Comparison of ENCODE assay signal across 22 cellular contexts in genomic region chr6:80289727-80290126, GRCh38.
DNase-seq lines count a peak whose midpoint lies in the region; ATAC-seq, FAIRE-seq and TF ChIP-seq lines count a peak whose summit lies in the region.
"Had no signal": no experiment of that assay in that cellular context is flagged by ENCODE, and none has a peak within 500 bp of the region (broad histone marks: within the 10 kb centered on the region; RNA-seq: fewer than 3 reads in every experiment).

No MANE protein-coding gene starts in this region.

- DNase-seq in activated naive CD8-positive, alpha-beta T cell treated with anti-CD3 and anti-CD28 coated beads, Interleukin-2, amount 50 U/mL, for 24 hours, result no peak
- no peak for DNase-seq in activated naive CD8-positive, alpha-beta T cell treated with anti-CD3 and anti-CD28 coated beads for 36 hours
- DNase-seq in mucosa of descending colon (no peak), spleen (peak; percentile 61), GM10266 (ENCODE audit: extremely low spot score) (no peak), frontal cortex (ENCODE audit: low spot score in 2 of 2) (no peak), HCEC 1CT (no peak)
- DNase-seq: AML-193; Caco-2; CD4-positive, alpha-beta T cell; DMS153; DMS79; GDM1; H9 had no signal

- H3K27ac ChIP-seq in spleen, result no peak overlapping the region
- H3K27ac ChIP-seq: 22Rv1, A549, C4-2B, HL-60 had no signal

- no peak for TF ChIP-seq POLR2A in spleen (IDR thresholded peaks at IDR 0.05)

- H3K36me3 Mint-ChIP-seq in activated naive CD8-positive, alpha-beta T cell treated with anti-CD3 and anti-CD28 coated beads, Interleukin-2, amount 50 U/mL, for 24 hours (ENCODE audit: low read depth), result peaks cover 21% of the 10 kb centered on the region
- peaks cover 40% of the 10 kb centered on the region for H3K36me3 Mint-ChIP-seq in activated naive CD8-positive, alpha-beta T cell treated with anti-CD3 and anti-CD28 coated beads for 36 hours

- no peaks in the 10 kb centered on the region for H3K4me1 ChIP-seq in mucosa of descending colon (ENCODE audit: low read depth)
- H3K4me1 ChIP-seq in spleen, result no peaks in the 10 kb centered on the region
- H3K4me1 ChIP-seq: A549, Caco-2 had no signal

- no peaks in the 10 kb centered on the region for H3K27me3 ChIP-seq in spleen (replicated peaks in 1 of 7)

- no peak overlapping the region for H3K4me3 Mint-ChIP-seq in activated naive CD8-positive, alpha-beta T cell treated with anti-CD3 and anti-CD28 coated beads, Interleukin-2, amount 50 U/mL, for 24 hours
- no peak overlapping the region for H3K4me3 Mint-ChIP-seq in activated naive CD8-positive, alpha-beta T cell treated with anti-CD3 and anti-CD28 coated beads for 36 hours
- H3K4me3 Mint-ChIP-seq: CD4-positive, alpha-beta T cell; H9 had no signal

- no peak for FAIRE-seq in frontal cortex (lab: Jason Lieb, UNC)
- FAIRE-seq: A549, D721Med, GM12878, H1 had no signal

- intact Hi-C loops in mucosa of descending colon (cut with DNase I, micrococcal nuclease) (no loop called here), spleen (cut with DNase I; ENCODE audit: low total_unique reads) (no loop called here)

- H3K9me3 Mint-ChIP-seq in activated naive CD8-positive, alpha-beta T cell treated with anti-CD3 and anti-CD28 coated beads, Interleukin-2, amount 50 U/mL, for 24 hours, result peaks cover 28% of the 10 kb centered on the region
- peaks cover 20% of the 10 kb centered on the region for H3K9me3 Mint-ChIP-seq in activated naive CD8-positive, alpha-beta T cell treated with anti-CD3 and anti-CD28 coated beads for 36 hours

- no peaks in the 10 kb centered on the region for H3K36me3 ChIP-seq in mucosa of descending colon (ENCODE audit: low read depth)
- H3K36me3 ChIP-seq in spleen, result peaks cover 0 to 6% (median 0%) of the 10 kb centered on the region in 6 donors

- peaks cover 22% of the 10 kb centered on the region for H3K9me3 ChIP-seq in mucosa of descending colon
- peaks cover 0 to 30% (median 24%) of the 10 kb centered on the region in 8 donors for H3K9me3 ChIP-seq in spleen
- H3K9me3 ChIP-seq: A549 had no signal

- ATAC-seq in activated naive CD8-positive, alpha-beta T cell treated with anti-CD3 and anti-CD28 coated beads, Interleukin-2, amount 50 U/mL, for 24 hours, result peak; percentile 20
- peak; percentile 17 for ATAC-seq in mucosa of descending colon
- no peak for ATAC-seq in GM19395 (IDR thresholded peaks at IDR 0.05; ENCODE audit: unreplicated experiment)
- ATAC-seq: A549, GM12878 had no signal

- H3K4me3 ChIP-seq in mucosa of descending colon (no peak overlapping the region), spleen (no peak overlapping the region)
- H3K4me3 ChIP-seq: A549, GM12878 had no signal

- no peak overlapping the region for H3K27ac Mint-ChIP-seq in activated naive CD8-positive, alpha-beta T cell treated with anti-CD3 and anti-CD28 coated beads, Interleukin-2, amount 50 U/mL, for 24 hours
- H3K27ac Mint-ChIP-seq in activated naive CD8-positive, alpha-beta T cell treated with anti-CD3 and anti-CD28 coated beads for 36 hours, result no peak overlapping the region
- H3K27ac Mint-ChIP-seq: CD4-positive, alpha-beta T cell; H9 had no signal

- TF ChIP-seq CTCF in mucosa of descending colon (IDR thresholded peaks at IDR 0.05), result no peak
- no peak for TF ChIP-seq CTCF in spleen (IDR thresholded peaks at IDR 0.05 in 8 of 11, conservative IDR thresholded peaks at IDR 0.05 in 3 of 11)
- no peak for TF ChIP-seq CTCF in GM10266 (IDR thresholded peaks at IDR 0.05; ENCODE audit: control insufficient read depth, insufficient read depth, low read depth, missing control alignments)

- no peaks in the 10 kb centered on the region for H3K27me3 Mint-ChIP-seq in activated naive CD8-positive, alpha-beta T cell treated with anti-CD3 and anti-CD28 coated beads, Interleukin-2, amount 50 U/mL, for 24 hours
- no peaks in the 10 kb centered on the region for H3K27me3 Mint-ChIP-seq in activated naive CD8-positive, alpha-beta T cell treated with anti-CD3 and anti-CD28 coated beads for 36 hours
- H3K27me3 Mint-ChIP-seq: CD4-positive, alpha-beta T cell had no signal

- no peaks in the 10 kb centered on the region for H3K4me1 Mint-ChIP-seq in activated naive CD8-positive, alpha-beta T cell treated with anti-CD3 and anti-CD28 coated beads, Interleukin-2, amount 50 U/mL, for 24 hours
- no peaks in the 10 kb centered on the region for H3K4me1 Mint-ChIP-seq in activated naive CD8-positive, alpha-beta T cell treated with anti-CD3 and anti-CD28 coated beads for 36 hours
- H3K4me1 Mint-ChIP-seq: H9 had no signal

- 36 to 100% (median 58%) methylated on average over 1 to 3 of the region's 3 CpGs for WGBS in spleen, 5 donors
